1 cellular context compared by ENCODE assay signal in genomic region chr7:66681491-66682349, GRCh38.
TF ChIP-seq lines count a peak whose summit lies in the region.

No MANE protein-coding gene starts in this region.

TF ChIP-seq in HEK293, 187 proteins besides CTCF, POLR2A, EP300 and RAD21 (continued from another document):
- TF ChIP-seq PRDM10 (tag by site-specific recombination; IDR thresholded peaks at IDR 0.05) (peak; percentile 70), KLF17 (tag by site-specific recombination; IDR thresholded peaks at IDR 0.05) (peak; percentile 65; the same call in 1 of the 2 replicates), ZIC2 (tag by site-specific recombination; IDR thresholded peaks at IDR 0.05) (no peak; the same call in 1 of the 2 replicates), ZNF610 (tag by site-specific recombination; IDR thresholded peaks at IDR 0.05; ENCODE audit: borderline replicate concordance) (no peak), ZNF777 (tag by site-specific recombination; IDR thresholded peaks at IDR 0.05; ENCODE audit: borderline replicate concordance) (no peak), ZNF426 (tag by site-specific recombination; IDR thresholded peaks at IDR 0.05) (no peak), ZNF16 (tag by site-specific recombination; IDR thresholded peaks at IDR 0.05; ENCODE audit: low read depth) (no peak), MEIS1 (CRISPR knock-in tag; IDR thresholded peaks at IDR 0.05; ENCODE audit: borderline replicate concordance) (no peak), ZNF26 (tag by site-specific recombination; IDR thresholded peaks at IDR 0.05) (no peak), ZNF518A (tag by site-specific recombination; conservative IDR thresholded peaks at IDR 0.05; ENCODE audit: low read depth) (peak; percentile 55; the same call in 1 of the 2 replicates), ZBTB20 (tag by site-specific recombination; IDR thresholded peaks at IDR 0.05) (peak; percentile 61), ZFP37 (tag by site-specific recombination; IDR thresholded peaks at IDR 0.05) (no peak), ZNF626 (tag by site-specific recombination; IDR thresholded peaks at IDR 0.05) (no peak), ZBTB8A (tag by site-specific recombination; IDR thresholded peaks at IDR 0.05) (peak; percentile 68), ZSCAN16 (tag by site-specific recombination; IDR thresholded peaks at IDR 0.05) (no peak), ZBTB21 (tag by site-specific recombination; IDR thresholded peaks at IDR 0.05) (peak; percentile 82), ZNF449 (tag by site-specific recombination; IDR thresholded peaks at IDR 0.05) (no peak), ZNF830 (tag by site-specific recombination; IDR thresholded peaks at IDR 0.05; ENCODE audit: low read depth) (no peak), ZNF510 (tag by site-specific recombination; IDR thresholded peaks at IDR 0.05; ENCODE audit: insufficient replicate concordance) (no peak), ZNF621 (tag by site-specific recombination; IDR thresholded peaks at IDR 0.05) (no peak), ZBTB48 (tag by site-specific recombination; IDR thresholded peaks at IDR 0.05) (peak; percentile 65; the same call in 1 of the 2 replicates), GLI4 (tag by site-specific recombination; IDR thresholded peaks at IDR 0.05) (0 out of 2 replicates have a peak, but pooled peaks have one; percentile 57), ZNF416 (tag by site-specific recombination; IDR thresholded peaks at IDR 0.05) (no peak), PRDM6 (tag by site-specific recombination; IDR thresholded peaks at IDR 0.05) (no peak), ZNF639 (tag by site-specific recombination; IDR thresholded peaks at IDR 0.05) (no peak), HOXA7 (CRISPR knock-in tag; IDR thresholded peaks at IDR 0.05; ENCODE audit: borderline replicate concordance) (no peak), ZNF692 (tag by site-specific recombination; IDR thresholded peaks at IDR 0.05) (0 out of 2 replicates have a peak, but pooled peaks have one; percentile 42)
